Comparison of ENCODE assay signal across 8 cellular contexts in genomic region chr11:17760102-17761029, GRCh38. TPM values are rescaled to one million over a fixed set of nuclear protein-coding genes. Genes with fewer than 3 reads are reported as not detected.
DNase-seq lines count a peak whose midpoint lies in the region; ATAC-seq and TF ChIP-seq lines count a peak whose summit lies in the region.

No MANE protein-coding gene starts in this region.

- ATAC-seq in GM19351 (IDR thresholded peaks at IDR 0.05; ENCODE audit: unreplicated experiment) (peak; percentile 63), esophagus mucosa (peak; percentile 56)

- peaks cover 16% of the 10 kb centered on the region for H3K4me1 Mint-ChIP-seq in neural crest cell

- H3K27ac Mint-ChIP-seq in neural crest cell (ENCODE audit: unreplicated experiment), result no peak overlapping the region

- H3K9me3 Mint-ChIP-seq in neural crest cell, result peaks cover 3% of the 10 kb centered on the region

- DNase-seq in DMS53 (lab: John Stamatoyannopoulos, UW), result peak; percentile 96
- peak; percentile 67 for DNase-seq in HT1080 (ENCODE audit: low read depth)
- peak; percentile 68 for DNase-seq in RPMI8226
- DNase-seq in neural crest cell (ENCODE audit: low read depth, low spot score), result no peak
- no peak for DNase-seq in GOT3 (lab: John Stamatoyannopoulos, UW)
- no peak for DNase-seq in NCI-H128 (lab: John Stamatoyannopoulos, UW; ENCODE audit: unreplicated experiment)

- H3K27me3 Mint-ChIP-seq in neural crest cell (ENCODE audit: low read depth), result no peaks in the 10 kb centered on the region

- TF ChIP-seq CTCF in neural crest cell (conservative IDR thresholded peaks at IDR 0.05), result peak; percentile 56

- H3K4me3 Mint-ChIP-seq in neural crest cell, result no peak overlapping the region

- H3K36me3 Mint-ChIP-seq in neural crest cell (ENCODE audit: low read depth), result no peaks in the 10 kb centered on the region

RNA-seq across cellular contexts. Expression of gene KCNC1, which starts 25.8 kb away (rescaled TPM):
- total RNA-seq in HT1080 (2014; rRNA removed; shearing (Covaris generic)), result 0.10 TPM in 1 of 2 replicates, not detected in the other
- not detected in 2 replicates for polyA plus RNA-seq in HT1080 (2015; cell fraction: cytosol; rRNA removed)
- polyA plus RNA-seq in HT1080 (2015; cell fraction: nucleus; rRNA removed), result 0.03 TPM in 1 of 2 replicates, not detected in the other
- total RNA-seq in esophagus mucosa (not detected), neural crest cell (10.2 and 10.9 TPM in 2 replicates)

RNA-seq across cellular contexts. Expression of gene MYOD1, which starts 41.0 kb away (rescaled TPM):
- total RNA-seq in HT1080 (2014; rRNA removed; shearing (Covaris generic)), result not detected in 2 replicates
- 0.03 TPM in 1 of 2 replicates, not detected in the other for polyA plus RNA-seq in HT1080 (2015; cell fraction: cytosol; rRNA removed)
- not detected in 2 replicates for polyA plus RNA-seq in HT1080 (2015; cell fraction: nucleus; rRNA removed)
- total RNA-seq in esophagus mucosa (not detected), neural crest cell (not detected in 2 replicates)

Comparison
In these comparisons a context has a peak if more than half of its experiments do, and no peak if none do; other contexts are left out.
1. DNase-seq: peak in DMS53 (single experiment), HT1080 (single experiment) and RPMI8226 (single experiment); none in neural crest cell (single experiment), GOT3 (single experiment) and NCI-H128 (single experiment).
2. RNA of gene KCNC1, which starts 25.8 kb away (total RNA-seq): 10.2 to 10.9 TPM in neural crest cell; 0.10 TPM in HT1080 and not detected in esophagus mucosa (single experiment); every median in the first group is over 10 times any median in the second.